Comparison of ENCODE assay signal across 24 cellular contexts in genomic region chr10:78875932-78876331, GRCh38.
"Had no signal": no experiment of that assay in that cellular context is flagged by ENCODE, and none has a peak within 500 bp of the region (broad histone marks: within the 10 kb centered on the region; RNA-seq: fewer than 3 reads in every experiment).

No MANE protein-coding gene starts in this region.

- H3K4me1 ChIP-seq: foreskin keratinocyte, left lung, parathyroid adenoma, psoas muscle, spleen, testis, transverse colon had no signal

- H3K27ac ChIP-seq: coronary artery, dorsolateral prefrontal cortex, foreskin keratinocyte, heart right ventricle, left lung, parathyroid adenoma, psoas muscle, spleen, testis, transverse colon had no signal

- H3K4me3 Mint-ChIP-seq: activated CD4-positive, alpha-beta T cell treated with anti-CD3 and anti-CD28 coated beads for 36 hours; activated naive CD4-positive, alpha-beta T cell treated with anti-CD3 and anti-CD28 coated beads, Interleukin-2, amount 50 U/mL, for 24 hours; activated T-cell treated with anti-CD3 and anti-CD28 coated beads, Interleukin-2, amount 50 U/mL, for 4 hours; activated T-helper 17 cell treated with anti-CD3 and anti-CD28 coated beads, Interleukin-2, amount 50 U/mL, for 72 hours; effector memory CD8-positive, alpha-beta T cell; naive B cell; neural crest cell; T-helper 2 cell treated with Interferon-gamma antibody and Interleukin-4, amounts not matched to agents 5 μg/mL and 100 μg/mL, for 36 hours had no signal

- H3K4me1 Mint-ChIP-seq: activated T-helper 17 cell treated with anti-CD3 and anti-CD28 coated beads, Interleukin-2, amount 50 U/mL, for 72 hours; naive B cell; neural crest cell had no signal

- H3K27ac Mint-ChIP-seq: activated CD4-positive, alpha-beta T cell treated with anti-CD3 and anti-CD28 coated beads for 36 hours; activated naive CD4-positive, alpha-beta T cell treated with anti-CD3 and anti-CD28 coated beads, Interleukin-2, amount 50 U/mL, for 24 hours; activated T-helper 17 cell treated with anti-CD3 and anti-CD28 coated beads, Interleukin-2, amount 50 U/mL, for 72 hours; effector memory CD8-positive, alpha-beta T cell; naive B cell; T-helper 2 cell treated with Interferon-gamma antibody and Interleukin-4, amounts not matched to agents 5 μg/mL and 100 μg/mL, for 36 hours had no signal

- H3K4me3 ChIP-seq: coronary artery, dorsolateral prefrontal cortex, heart right ventricle, left lung, psoas muscle, spleen, testis, transverse colon had no signal

- ATAC-seq: activated CD4-positive, alpha-beta T cell treated with anti-CD3 and anti-CD28 coated beads for 36 hours; activated T-cell treated with anti-CD3 and anti-CD28 coated beads, Interleukin-2, amount 50 U/mL, for 4 hours; activated T-helper 17 cell treated with anti-CD3 and anti-CD28 coated beads, Interleukin-2, amount 50 U/mL, for 72 hours; effector memory CD8-positive, alpha-beta T cell; foreskin keratinocyte; heart right ventricle; left lung; psoas muscle; right cardiac atrium had no signal

- H3K36me3 ChIP-seq: heart right ventricle, left lung, spleen, transverse colon had no signal

- H3K9me3 ChIP-seq: testis had no signal

- H3K27me3 ChIP-seq: dorsolateral prefrontal cortex, left lung, testis had no signal

- DNase-seq: activated CD4-positive, alpha-beta T cell treated with anti-CD3 and anti-CD28 coated beads for 36 hours; activated CD4-positive, CD25-positive, alpha-beta regulatory T cell; activated T-cell treated with anti-CD3 and anti-CD28 coated beads, Interleukin-2, amount 50 U/mL, for 4 hours; dorsolateral prefrontal cortex; effector memory CD8-positive, alpha-beta T cell; foreskin keratinocyte; heart right ventricle; kidney glomerular epithelial cell; left lung; naive B cell; nucleus accumbens; psoas muscle; right cardiac atrium; spleen; stimulated activated naive CD4-positive, alpha-beta T cell treated with Interleukin-2 at 50 U/mL for 16 hours; T-helper 1 cell; testis; transverse colon had no signal
